Comparison of ENCODE assay signal across 8 cellular contexts in the genomic region with DNA sequence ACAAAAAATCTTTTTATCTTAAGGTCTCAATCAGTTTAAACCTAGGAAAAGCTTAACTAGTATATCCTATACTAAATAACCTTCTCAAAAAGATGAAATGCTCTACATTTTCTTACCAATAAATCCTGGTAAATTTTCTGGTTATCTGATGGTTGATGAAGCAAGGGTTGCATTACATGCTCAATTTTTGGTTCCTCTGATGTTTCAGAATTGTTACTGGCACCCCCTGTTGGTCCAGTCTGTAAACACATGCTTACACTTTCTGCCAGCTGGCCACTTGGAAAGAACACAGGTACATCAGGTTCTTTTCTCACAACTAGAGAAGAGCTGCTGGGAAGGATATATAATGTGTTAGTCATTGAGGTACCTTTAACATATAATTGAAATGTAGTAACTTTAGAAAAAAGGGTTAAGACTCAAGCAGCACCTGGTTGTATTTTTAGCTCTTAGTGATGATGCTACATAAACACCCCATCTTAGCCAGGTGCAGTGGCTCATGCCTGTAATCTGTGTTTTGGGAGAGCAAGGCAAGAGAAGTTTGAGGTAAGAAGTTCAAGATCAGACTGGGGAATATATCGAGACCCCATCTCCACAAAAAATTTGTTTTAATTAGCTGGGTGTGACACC. TPM values are rescaled to one million over a fixed set of nuclear protein-coding genes. Genes with fewer than 3 reads are reported as not detected.
DNase-seq lines count a peak whose midpoint lies in the region; ATAC-seq and TF ChIP-seq lines count a peak whose summit lies in the region.

No MANE protein-coding gene starts in this region.

- H3K4me3 Mint-ChIP-seq in MCF 10A (ENCODE audit: unreplicated experiment) = no peak overlapping the region

- H3K27me3 Mint-ChIP-seq in MCF 10A (ENCODE audit: insufficient read depth, unreplicated experiment) = no peaks in the 10 kb centered on the region

- H3K4me3 ChIP-seq in SJCRH30 (no peak overlapping the region), left lung (no peak overlapping the region), thyroid gland (replicated peaks in 1 of 3) (no peak overlapping the region)

- peaks cover 72% of the 10 kb centered on the region for H3K36me3 ChIP-seq in SJCRH30
- peaks cover 0 to 11% of the 10 kb centered on the region in 2 donors for H3K36me3 ChIP-seq in left lung
- no peaks in the 10 kb centered on the region for H3K36me3 ChIP-seq in thyroid gland

- peak; percentile 15 to 24 for DNase-seq in activated CD4-positive, alpha-beta T cell treated with anti-CD3 and anti-CD28 coated beads for 24 hours (ENCODE audit: low read depth in 2 of 2)
- no peak for DNase-seq in activated CD4-positive, alpha-beta T cell treated with anti-CD3 and anti-CD28 coated beads for 1 hour
- DNase-seq in HS-27A (ENCODE audit: low read depth) = peak; percentile 11
- DNase-seq in SJCRH30 = peak; percentile 31 to 64
- peak; percentile 67 for DNase-seq in MCF 10A (ENCODE audit: unreplicated experiment)
- no peak for DNase-seq in left lung
- peak; percentile 8 to 14 for DNase-seq in thyroid gland
- no peak for DNase-seq in mesenteric fat pad (ENCODE audit: low spot score)

- peak; percentile 77 for ATAC-seq in left lung

- H3K4me1 Mint-ChIP-seq in MCF 10A (ENCODE audit: insufficient read depth, unreplicated experiment) = peaks cover 16% of the 10 kb centered on the region

- intact Hi-C loops in MCF 10A (cut with micrococcal nuclease) = loop anchor here (1.0 kb wide), 2 partner anchors 70 to 84 kb away; no protein-coding TSS in a partner anchor
- intact Hi-C loops in left lung (cut with DNase I) = loop anchor here in 1 of 2 donors (5.0 kb wide), 1 partner anchor 71 kb away; a partner anchor contains a TSS
- intact Hi-C loops in thyroid gland (cut with DNase I) = no loop called here

- H3K9me3 ChIP-seq in SJCRH30 (replicated peaks) (no peaks in the 10 kb centered on the region), left lung (no peaks in the 10 kb centered on the region), thyroid gland (no peaks in the 10 kb centered on the region)

- H3K27me3 ChIP-seq in SJCRH30 (no peaks in the 10 kb centered on the region), left lung (no peaks in the 10 kb centered on the region), thyroid gland (no peaks in the 10 kb centered on the region)

- H3K27ac Mint-ChIP-seq in MCF 10A (ENCODE audit: low read depth, unreplicated experiment) = no peak overlapping the region

- BruUV-seq in MCF 10A (replicated peaks; lab: Mats Ljungman, UMichigan) = no TSS peak

- H3K27ac ChIP-seq in SJCRH30 (no peak overlapping the region), left lung (no peak overlapping the region), thyroid gland (no peak overlapping the region)

- CTCF ChIA-PET in MCF 10A (lab: Yijun Ruan, JAX) = interaction anchor here (0.5 to 6.3 kb wide), 38 partner anchors 8 to 817 kb away, joined by 3 to 212 read pairs (median 4); a partner anchor contains a TSS

- POLR2A ChIA-PET in MCF 10A (lab: Yijun Ruan, JAX) = interaction anchor here (1.0 to 3.5 kb wide), 12 partner anchors 8 to 126 kb away, joined by 3 to 23 read pairs (median 6); a partner anchor contains a TSS

- H3K36me3 Mint-ChIP-seq in MCF 10A (ENCODE audit: insufficient read depth, unreplicated experiment) = peaks cover 6% of the 10 kb centered on the region

- no peaks in the 10 kb centered on the region for H3K9me3 Mint-ChIP-seq in MCF 10A (ENCODE audit: unreplicated experiment)

- TF ChIP-seq POLR2A in thyroid gland (IDR thresholded peaks at IDR 0.05) = no peak

- TF ChIP-seq CTCF in MCF 10A (IDR thresholded peaks at IDR 0.05; ENCODE audit: unreplicated experiment) (peak; percentile 71), left lung (IDR thresholded peaks at IDR 0.05) (peak; percentile 61 to 64), thyroid gland (IDR thresholded peaks at IDR 0.05) (peak in 5 of 6 experiments; percentile 10 to 43 (median 32))

- H3K4me1 ChIP-seq in SJCRH30 (no peaks in the 10 kb centered on the region), left lung (no peaks in the 10 kb centered on the region), thyroid gland (no peaks in the 10 kb centered on the region)

- 94 to 100% methylated on average over 1 of the region's 1 CpG for WGBS in thyroid gland, 2 donors

RNA-seq across cellular contexts. Expression of a gene that starts 30.9 kb away (rescaled TPM):
- 2.9 and 4.2 TPM in 2 replicates for total RNA-seq in SJCRH30 (2014; rRNA removed; shearing (Covaris generic))
- not detected in 2 replicates for total RNA-seq in MCF 10A (2022)
- total RNA-seq in left lung = 1 to 10 TPM; 8.4 to 9.7 TPM
- total RNA-seq in thyroid gland = 10 to 100 TPM in 3 of 4 donors, 1 to 10 TPM in 1; 3.9 to 14.9 (median 12.8) TPM
- total RNA-seq in mesenteric fat pad = 11.0 TPM

RNA-seq across cellular contexts. Expression of a gene that starts 51.0 kb away (rescaled TPM):
- 48.5 and 53.4 TPM in 2 replicates for total RNA-seq in SJCRH30 (2014; rRNA removed; shearing (Covaris generic))
- 8.8 and 12.6 TPM in 2 replicates for total RNA-seq in MCF 10A (2022)
- total RNA-seq in left lung = 1 to 10 TPM; 3.6 to 5.3 TPM
- total RNA-seq in thyroid gland = 1 to 10 TPM in 3 of 4 donors, under 1 TPM in 1; 0.93 to 2.5 (median 1.6) TPM
- 1.8 TPM for total RNA-seq in mesenteric fat pad

Comparison
In these comparisons a context has a peak if more than half of its experiments do, and no peak if none do; other contexts are left out.
1. DNase-seq: peak in activated CD4-positive, alpha-beta T cell treated with anti-CD3 and anti-CD28 coated beads for 24 hours (2 of 2), HS-27A (single experiment), SJCRH30 (2 of 2), MCF 10A (single experiment) and thyroid gland (2 of 2); none in activated CD4-positive, alpha-beta T cell treated with anti-CD3 and anti-CD28 coated beads for 1 hour (single experiment), left lung (0 of 2) and mesenteric fat pad (single experiment).
2. Peak in every context shown above with its lines, with median percentiles within 50 percentile points of each other: CTCF ChIP-seq.